12 cellular contexts compared by ENCODE assay signal in the genomic region with DNA sequence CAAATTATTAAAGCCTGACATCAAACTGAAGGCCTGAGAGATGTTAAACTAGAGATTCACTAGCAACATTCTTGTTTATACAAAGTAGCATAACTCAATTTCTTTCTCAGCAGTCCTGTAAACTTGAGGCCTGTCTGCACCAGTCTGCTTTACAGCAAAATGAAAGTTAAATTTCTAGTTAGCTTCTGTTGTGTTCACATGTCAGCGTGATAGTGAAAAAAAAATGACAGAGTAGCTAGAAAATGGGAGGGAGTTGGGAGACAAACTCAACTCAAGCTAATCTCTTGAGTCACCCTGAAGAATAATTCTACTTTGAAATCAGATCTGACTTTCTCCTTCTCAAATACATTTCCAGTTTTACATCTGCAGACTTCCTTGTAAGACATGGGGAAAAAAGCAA. TPM values are rescaled to one million over a fixed set of nuclear protein-coding genes. Genes with fewer than 3 reads are reported as not detected.
DNase-seq lines count a peak whose midpoint lies in the region; ATAC-seq and TF ChIP-seq lines count a peak whose summit lies in the region.
"Had no signal": no experiment of that assay in that cellular context is flagged by ENCODE, and none has a peak within 500 bp of the region (broad histone marks: within the 10 kb centered on the region; RNA-seq: fewer than 3 reads in every experiment).

No MANE protein-coding gene starts in this region.

- TF ChIP-seq CTCF in Peyer's patch (IDR thresholded peaks at IDR 0.05) (no peak), progenitor cell of endocrine pancreas (IDR thresholded peaks at IDR 0.05; ENCODE audit: unreplicated experiment) (no peak)

- no peak overlapping the region for H3K27ac ChIP-seq in BLaER1 treated with 17β-estradiol and CSF1 and Interleukin-3, amounts not matched to agents 10 nM and 100 nM
- H3K27ac ChIP-seq in Peyer's patch = peak overlapping the region in 3 of 4 donors; percentile 22 to 56 (median 26)

- H3K4me3 ChIP-seq in BLaER1 treated with 17β-estradiol and CSF1 and Interleukin-3, amounts not matched to agents 10 nM and 100 nM = no peak overlapping the region
- no peak overlapping the region for H3K4me3 ChIP-seq in Peyer's patch

- H3K4me2 ChIP-seq in BLaER1 treated with 17β-estradiol and CSF1 and Interleukin-3, amounts not matched to agents 10 nM and 100 nM = peak overlapping the region in 7 of 11 experiments; percentile 12 to 58 (median 46); a peak in 8 of 22 replicates

- no peaks in the 10 kb centered on the region for H3K27me3 Mint-ChIP-seq in progenitor cell of endocrine pancreas

- H3K9me3 ChIP-seq in BLaER1 treated with 17β-estradiol and CSF1 and Interleukin-3, amounts not matched to agents 10 nM and 100 nM (replicated peaks in 1 of 11) = no peaks in the 10 kb centered on the region
- H3K9me3 ChIP-seq in Peyer's patch = no peaks in the 10 kb centered on the region

- H3K27me3 ChIP-seq in BLaER1 treated with 17β-estradiol and CSF1 and Interleukin-3, amounts not matched to agents 10 nM and 100 nM = peaks cover 0 to 16% (median 11%) of the 10 kb centered on the region in 11 experiments; a peak in 19 of 22 replicates
- no peaks in the 10 kb centered on the region for H3K27me3 ChIP-seq in Peyer's patch

- no peak for TF ChIP-seq POLR2A in Peyer's patch (IDR thresholded peaks at IDR 0.05)

- H3K4me1 ChIP-seq in BLaER1 treated with 17β-estradiol and CSF1 and Interleukin-3, amounts not matched to agents 10 nM and 100 nM = peaks cover 14 to 41% (median 33%) of the 10 kb centered on the region in 10 experiments
- H3K4me1 ChIP-seq in Peyer's patch = peaks cover 0 to 29% (median 0%) of the 10 kb centered on the region in 4 donors

- H3K36me3 ChIP-seq in BLaER1 treated with 17β-estradiol and CSF1 and Interleukin-3, amounts not matched to agents 10 nM and 100 nM = no peaks in the 10 kb centered on the region
- no peaks in the 10 kb centered on the region for H3K36me3 ChIP-seq in Peyer's patch

- H4K20me1 ChIP-seq in BLaER1 treated with 17β-estradiol and CSF1 and Interleukin-3, amounts not matched to agents 10 nM and 100 nM = peaks cover 0 to 19% (median 4%) of the 10 kb centered on the region in 11 experiments; a peak in 6 of 22 replicates

- no peaks in the 10 kb centered on the region for H3K9me3 Mint-ChIP-seq in progenitor cell of endocrine pancreas (ENCODE audit: low read depth)

- no peak for ATAC-seq in GM18909 (IDR thresholded peaks at IDR 0.05; ENCODE audit: poor library complexity, unreplicated experiment)
- ATAC-seq: HCT116, Right ventricle myocardium inferior had no signal

- no peak overlapping the region for H3K9ac ChIP-seq in BLaER1 treated with 17β-estradiol and CSF1 and Interleukin-3, amounts not matched to agents 10 nM and 100 nM

- peaks cover 56% of the 10 kb centered on the region for H3K4me1 Mint-ChIP-seq in progenitor cell of endocrine pancreas (ENCODE audit: low read depth)

- DNase-seq in Peyer's patch (no peak), fibroblast of gingiva (ENCODE audit: low read depth) (peak; percentile 20), progenitor cell of endocrine pancreas (ENCODE audit: low spot score, unreplicated experiment) (no peak), NCI-H510A treated with DMSO at 0.1 percent for 48 hours (lab: John Stamatoyannopoulos, UW) (no peak), NCI-H510A (lab: John Stamatoyannopoulos, UW) (no peak), NCI-H2081 treated with DMSO at 0.1 percent for 48 hours (lab: John Stamatoyannopoulos, UW) (no peak)
- DNase-seq: kidney, NCI-H1417 treated with DMSO at 0.1 percent for 48 hours had no signal

- H3K36me3 Mint-ChIP-seq in progenitor cell of endocrine pancreas (ENCODE audit: insufficient read depth) = peaks cover 11% of the 10 kb centered on the region

- H3K4me3 Mint-ChIP-seq in progenitor cell of endocrine pancreas (ENCODE audit: low read depth) = no peak overlapping the region

- H3K27ac Mint-ChIP-seq in progenitor cell of endocrine pancreas = peak overlapping the region; percentile 4

RNA-seq across cellular contexts. Expression of a gene that starts 6.5 kb away (rescaled TPM):
- total RNA-seq in Peyer's patch = 10 to 100 TPM; 39.4 to 80.0 (median 52.9) TPM
- total RNA-seq in progenitor cell of endocrine pancreas = 140 and 141 TPM in 2 replicates

Comparison
In these comparisons a context has a peak if more than half of its experiments do, and no peak if none do; other contexts are left out.
1. H3K27ac ChIP-seq: peak in Peyer's patch (3 of 4); none in BLaER1 treated with 17β-estradiol and CSF1 and Interleukin-3, amounts not matched to agents 10 nM and 100 nM (0 of 11).